9 cellular contexts compared by ENCODE assay signal in genomic region chr7:157355784-157356511, GRCh38. TPM values are rescaled to one million over a fixed set of nuclear protein-coding genes. Genes with fewer than 3 reads are reported as not detected.
DNase-seq lines count a peak whose midpoint lies in the region; ATAC-seq and TF ChIP-seq lines count a peak whose summit lies in the region.
"Had no signal": no experiment of that assay in that cellular context is flagged by ENCODE, and none has a peak within 500 bp of the region (broad histone marks: within the 10 kb centered on the region; RNA-seq: fewer than 3 reads in every experiment).

No MANE protein-coding gene starts in this region.

- H3K4me3 ChIP-seq in adrenal gland, result no peak overlapping the region
- peak overlapping the region; percentile 41 for H3K4me3 ChIP-seq in left ventricle myocardium inferior
- H3K4me3 ChIP-seq in skeletal muscle satellite cell (ENCODE audit: low read length), result no peak overlapping the region

- DNase-seq in DMS 273 (lab: John Stamatoyannopoulos, UW; ENCODE audit: unreplicated experiment) (peak; percentile 47), DMS 273 treated with DMSO at 0.1 percent for 48 hours (lab: John Stamatoyannopoulos, UW) (no peak), adrenal gland (peak in 6 of 7 donors; percentile 56 to 76 (median 67)), left ventricle myocardium inferior (peak; percentile 39), NCI-H69 (lab: John Stamatoyannopoulos, UW) (no peak)

- no peak overlapping the region for H3K9ac ChIP-seq in skeletal muscle satellite cell (ENCODE audit: low read depth, low read length)

- H3K4me2 ChIP-seq in skeletal muscle satellite cell (ENCODE audit: low read length), result peak overlapping the region; percentile 24

- H3K27ac ChIP-seq in adrenal gland, result peak overlapping the region in 2 of 5 donors; percentile 36 to 56
- H3K27ac ChIP-seq in left ventricle myocardium inferior (replicated peaks), result peak overlapping the region; percentile 85
- H3K27ac ChIP-seq: 22Rv1 had no signal

- H3K27me3 ChIP-seq in adrenal gland, result no peaks in the 10 kb centered on the region
- H3K27me3 ChIP-seq in left ventricle myocardium inferior (ENCODE audit: low read depth), result no peaks in the 10 kb centered on the region
- H3K27me3 ChIP-seq in skeletal muscle satellite cell (ENCODE audit: control insufficient read depth, insufficient read depth, low read length), result no peaks in the 10 kb centered on the region

- H3K36me3 ChIP-seq in adrenal gland (replicated peaks in 1 of 2), result peaks cover 0 to 24% of the 10 kb centered on the region in 2 donors
- peaks cover 25% of the 10 kb centered on the region for H3K36me3 ChIP-seq in left ventricle myocardium inferior
- H3K36me3 ChIP-seq in skeletal muscle satellite cell (ENCODE audit: insufficient read depth, low read length), result peaks cover 23% of the 10 kb centered on the region

- no peak for TF ChIP-seq CTCF in adrenal gland (IDR thresholded peaks at IDR 0.05)
- no peak for TF ChIP-seq CTCF in left ventricle myocardium inferior (IDR thresholded peaks at IDR 0.05; ENCODE audit: borderline replicate concordance)

- ATAC-seq in GM19397 (IDR thresholded peaks at IDR 0.05; ENCODE audit: unreplicated experiment) (no peak), HG02798 (IDR thresholded peaks at IDR 0.05; ENCODE audit: poor library complexity, unreplicated experiment) (no peak)

- 44 to 58% (median 50%) methylated on average over 15 of the region's 15 CpGs for WGBS in adrenal gland, 4 donors

- intact Hi-C loops in adrenal gland (cut with DNase I) (no loop called here), left ventricle myocardium inferior (cut with micrococcal nuclease) (no loop called here)

- H3K4me1 ChIP-seq in adrenal gland (replicated peaks in 1 of 2), result peaks cover 15 to 42% of the 10 kb centered on the region in 2 donors
- peaks cover 100% of the 10 kb centered on the region for H3K4me1 ChIP-seq in left ventricle myocardium inferior
- H3K4me1 ChIP-seq in skeletal muscle satellite cell (ENCODE audit: control insufficient read depth, insufficient read depth, low read length), result peaks cover 17% of the 10 kb centered on the region

- TF ChIP-seq POLR2A in adrenal gland (IDR thresholded peaks at IDR 0.05), result no peak

- no peaks in the 10 kb centered on the region for H3K9me3 ChIP-seq in adrenal gland (replicated peaks in 1 of 3)
- no peaks in the 10 kb centered on the region for H3K9me3 ChIP-seq in left ventricle myocardium inferior (replicated peaks)
- no peaks in the 10 kb centered on the region for H3K9me3 ChIP-seq in skeletal muscle satellite cell (replicated peaks; ENCODE audit: low read length)

RNA-seq across cellular contexts. Expression of gene DNAJB6, which starts 19.1 kb away (rescaled TPM):
- 100 to 1,000 TPM in 1 of 8 donors, 10 to 100 TPM in 7; 38.4 to 120 (median 79.8) TPM for total RNA-seq in adrenal gland
- polyA plus RNA-seq in adrenal gland, result 100 to 1,000 TPM in 1 of 3 donors, 10 to 100 TPM in 2; 58.9 to 195 (median 75.7) TPM
- 211 TPM for total RNA-seq in left ventricle myocardium inferior
- 52.2 and 65.4 TPM in 2 replicates for total RNA-seq in skeletal muscle satellite cell (2012; rRNA removed)

Comparison
In these comparisons a context has a peak if more than half of its experiments do, and no peak if none do; other contexts are left out.
1. DNase-seq: peak in DMS 273 (single experiment), adrenal gland (6 of 7) and left ventricle myocardium inferior (single experiment); none in DMS 273 treated with DMSO at 0.1 percent for 48 hours (single experiment) and NCI-H69 (single experiment).